Comparison of ENCODE assay signal across 8 cellular contexts in the genomic region with DNA sequence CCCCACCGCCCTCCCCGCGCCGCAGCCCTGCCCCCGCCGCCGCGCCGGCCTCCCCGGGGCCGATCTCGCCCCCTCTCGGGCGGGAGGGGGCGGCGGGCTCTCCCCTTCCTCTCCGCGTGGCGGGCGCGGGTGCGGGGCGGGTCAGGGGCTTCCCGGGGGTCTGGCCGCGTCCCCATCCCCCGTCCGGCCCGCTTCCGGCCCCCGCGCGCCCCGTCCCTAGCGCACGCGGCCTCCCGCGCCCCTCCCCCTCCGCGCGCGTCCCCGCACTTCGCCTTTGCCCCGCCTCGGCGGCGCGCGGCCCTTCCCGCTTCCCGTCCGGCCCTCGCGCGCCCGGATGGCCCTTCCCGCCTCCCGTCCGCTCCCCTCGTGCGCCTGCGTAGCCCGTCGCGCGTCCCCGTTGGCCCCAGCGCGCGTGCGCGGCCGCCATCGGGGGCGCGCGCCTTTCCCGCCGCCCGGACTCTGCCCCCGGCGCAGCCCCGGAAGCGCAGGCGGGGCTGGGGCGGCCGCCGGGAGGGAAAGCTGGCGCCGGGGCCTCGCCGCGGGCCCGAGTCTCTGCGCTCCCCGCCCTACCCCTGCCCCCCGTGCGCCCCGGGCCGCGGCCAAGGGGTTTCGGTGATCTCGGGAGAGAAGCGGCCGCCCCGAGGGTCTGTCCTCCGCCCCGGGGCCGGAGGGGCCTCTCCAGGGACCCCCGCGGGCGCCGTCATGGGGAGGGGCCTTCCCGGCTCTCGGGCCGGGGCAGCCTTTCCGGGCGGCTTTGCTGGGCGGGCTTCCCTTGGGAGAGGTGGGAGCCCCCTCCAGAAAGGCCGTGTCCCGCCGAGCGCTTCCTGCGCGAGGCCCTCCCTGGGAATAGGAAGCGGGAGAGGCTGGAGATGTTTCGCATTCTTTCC. TPM values are rescaled to one million over a fixed set of nuclear protein-coding genes. Genes with fewer than 3 reads are reported as not detected.
DNase-seq lines count a peak whose midpoint lies in the region; ATAC-seq, FAIRE-seq and TF ChIP-seq lines count a peak whose summit lies in the region.

No MANE protein-coding gene starts in this region.

- TF ChIP-seq POLR2A in HepG2 (IDR thresholded peaks at IDR 0.05; ENCODE audit: insufficient read depth in 1 of 2, low read depth in 2 of 2, low read length in 2 of 2), result 0 out of 4 replicates have a peak, but pooled peaks of 1 of the 2 experiments have one; percentile 21

- no peaks in the 10 kb centered on the region for H3K27me3 Mint-ChIP-seq in activated CD4-positive, alpha-beta T cell treated with anti-CD3 and anti-CD28 coated beads, Interleukin-2, amount 10 ng/mL, durations not matched to agents 7 days and 5 days

- H3K4me3 Mint-ChIP-seq in activated CD4-positive, alpha-beta T cell treated with anti-CD3 and anti-CD28 coated beads, Interleukin-2, amount 10 ng/mL, durations not matched to agents 7 days and 5 days, result peak overlapping the region; percentile 90

- peaks cover 13 to 27% of the 10 kb centered on the region in 2 experiments; a peak in 4 of 5 replicates for H3K36me3 ChIP-seq in HepG2 (replicated peaks in 1 of 2; ENCODE audit: control insufficient read depth in 1 of 2, insufficient read depth in 2 of 2, low read length in 2 of 2)

- peak overlapping the region; percentile 99 for H3K9ac ChIP-seq in HepG2 (ENCODE audit: insufficient read depth, low read depth, low read length)

- no peak overlapping the region for H2AFZ ChIP-seq in HepG2 (ENCODE audit: low read length)

- WGBS in HepG2 (ENCODE audit: low lambda C conversion rate), result 3% methylated on average over 26 of the region's 129 CpGs

- peaks cover 30% of the 10 kb centered on the region for H3K36me3 Mint-ChIP-seq in activated CD4-positive, alpha-beta T cell treated with anti-CD3 and anti-CD28 coated beads, Interleukin-2, amount 10 ng/mL, durations not matched to agents 7 days and 5 days (ENCODE audit: low read depth)

- H3K9me3 ChIP-seq in HepG2 (ENCODE audit: low read length), result no peaks in the 10 kb centered on the region

- POLR2A ChIA-PET in activated CD4-positive, alpha-beta T cell treated with anti-CD3 and anti-CD28 coated beads, Interleukin-2, amount 10 ng/mL, durations not matched to agents 7 days and 5 days (lab: Charles Lee), result no interaction called here
- POLR2A ChIA-PET in HepG2 (lab: Yijun Ruan, JAX), result interaction anchor here (0.7 to 2.6 kb wide), 12 partner anchors 9 to 228 kb away, joined by 3 to 16 read pairs (median 6); a partner anchor contains a TSS

- DNase-seq in AG08396 (ENCODE audit: low spot score), result peak; percentile 99
- DNase-seq in NCI-H446 treated with DMSO at 0.1 percent for 48 hours (lab: John Stamatoyannopoulos, UW), result peak; percentile 77
- peak; percentile 89 for DNase-seq in activated CD4-positive, alpha-beta T cell treated with anti-CD3 and anti-CD28 coated beads, Interleukin-2, amount 10 ng/mL, durations not matched to agents 7 days and 5 days
- DNase-seq in dedifferentiated amniotic fluid mesenchymal stem cell (ENCODE audit: extremely low spot score), result peak; percentile 78
- DNase-seq in HepG2 (ENCODE audit: low spot score), result peak; percentile 78
- peak; percentile 76 for DNase-seq in stimulated activated CD4-positive, alpha-beta T cell treated with anti-CD3 and anti-CD28 coated beads, Interleukin-2, amount 100 ng/mL, for 4 hours (ENCODE audit: low read depth)

- intact Hi-C loops in HepG2 (cut with micrococcal nuclease; ENCODE audit: unreplicated experiment), result loop anchor here (2.0 kb wide), 1 partner anchor 27 kb away; no protein-coding TSS in a partner anchor

- no peaks in the 10 kb centered on the region for H3K9me3 Mint-ChIP-seq in activated CD4-positive, alpha-beta T cell treated with anti-CD3 and anti-CD28 coated beads, Interleukin-2, amount 10 ng/mL, durations not matched to agents 7 days and 5 days

- H3K4me3 ChIP-seq in HepG2 (replicated peaks in 1 of 3; ENCODE audit: insufficient read depth in 1 of 3, low read depth in 2 of 3, low read length in 3 of 3), result peak overlapping the region; percentile 85 to 96 (median 96)

- no peak for TF ChIP-seq CTCF in HepG2 (CRISPR knock-in tag; IDR thresholded peaks at IDR 0.05)

- H3K79me2 ChIP-seq in HepG2 (ENCODE audit: insufficient read depth, low read length), result peaks cover 49% of the 10 kb centered on the region

- no TSS peak for BruUV-seq in HepG2 (replicated peaks; lab: Mats Ljungman, UMichigan)

- no peak for FAIRE-seq in HepG2 (lab: Jason Lieb, UNC)

- H3K27ac ChIP-seq in HepG2 (ENCODE audit: extremely low read length, insufficient read depth, low read length), result peak overlapping the region; percentile 97

- peaks cover 37% of the 10 kb centered on the region for H3K4me1 Mint-ChIP-seq in activated CD4-positive, alpha-beta T cell treated with anti-CD3 and anti-CD28 coated beads, Interleukin-2, amount 10 ng/mL, durations not matched to agents 7 days and 5 days

- in situ Hi-C loops in HepG2 (cut with HindIII; ENCODE audit: extremely low pct_ligation_motif_present, low pct_unique_long_range_greater_than_20kb), result no loop called here

- H3K4me2 ChIP-seq in HepG2 (ENCODE audit: low read depth, low read length), result peak overlapping the region; percentile 89

- H4K20me1 ChIP-seq in HepG2 (ENCODE audit: insufficient read depth, low read length), result peaks cover 47% of the 10 kb centered on the region

- no peaks in the 10 kb centered on the region; a peak in 1 of 5 replicates for H3K27me3 ChIP-seq in HepG2 (ENCODE audit: control insufficient read depth in 1 of 2, insufficient read depth in 2 of 2, low read length in 2 of 2)

- peaks cover 68% of the 10 kb centered on the region for H3K4me1 ChIP-seq in HepG2 (ENCODE audit: insufficient read depth, low read length)

- CTCF ChIA-PET in activated CD4-positive, alpha-beta T cell treated with anti-CD3 and anti-CD28 coated beads, Interleukin-2, amount 10 ng/mL, durations not matched to agents 7 days and 5 days (lab: Charles Lee), result interaction anchor here (0.6 to 1.1 kb wide), 3 partner anchors 156 to 447 kb away, joined by 3 read pairs; no protein-coding TSS in a partner anchor
- CTCF ChIA-PET in HepG2 (lab: Yijun Ruan, JAX; ENCODE audit: low intra/inter-chr PET ratio, low total read pairs), result no interaction called here

- ATAC-seq in GM19023 (IDR thresholded peaks at IDR 0.05; ENCODE audit: unreplicated experiment) (peak; percentile 40), HG03280 (IDR thresholded peaks at IDR 0.05; ENCODE audit: unreplicated experiment) (peak; percentile 50), HepG2 (peak; percentile 10; the same call in 2 of the 3 replicates)

- peak overlapping the region; percentile 87 for H3K27ac Mint-ChIP-seq in activated CD4-positive, alpha-beta T cell treated with anti-CD3 and anti-CD28 coated beads, Interleukin-2, amount 10 ng/mL, durations not matched to agents 7 days and 5 days

- peak; percentile 56; the same call in 1 of the 2 replicates for TF ChIP-seq RAD21 in HepG2 (CRISPR knock-in tag; IDR thresholded peaks at IDR 0.05)

- TF ChIP-seq EP300 in HepG2 (IDR thresholded peaks at IDR 0.05; ENCODE audit: low read depth in 2 of 2, low read length in 2 of 2), result no peak; a peak in 1 of 4 replicates
- TF ChIP-seq EP300 in HepG2 (CRISPR knock-in tag; IDR thresholded peaks at IDR 0.05; ENCODE audit: borderline replicate concordance), result no peak

RNA-seq across cellular contexts. Expression of a gene that starts 0.5 kb away (rescaled TPM):
- 100 to 1,000 TPM; 487 to 536 TPM for total RNA-seq in activated CD4-positive, alpha-beta T cell treated with anti-CD3 and anti-CD28 coated beads, Interleukin-2, amount 10 ng/mL, durations not matched to agents 7 days and 5 days
- total RNA-seq in HepG2 (2016; rRNA removed; fragmentation: Illumina TruSeq; extraction: Trizol), result 188 and 195 TPM in 2 replicates
- total RNA-seq in HepG2 (2016; cell fraction: cytosol; rRNA removed; fragmentation: Illumina TruSeq; extraction: Trizol; ENCODE audit: low read depth), result 49.8 and 51.1 TPM in 2 replicates
- total RNA-seq in HepG2 (2016; cell fraction: insoluble cytoplasmic fraction; rRNA removed; fragmentation: Illumina TruSeq; extraction: Trizol), result 161 and 198 TPM in 2 replicates
- total RNA-seq in HepG2 (2016; cell fraction: membrane; rRNA removed; fragmentation: Illumina TruSeq; extraction: Trizol), result 106 and 109 TPM in 2 replicates
- 117 and 125 TPM in 2 replicates for total RNA-seq in HepG2 (2016; cell fraction: nucleus; rRNA removed; fragmentation: Illumina TruSeq; extraction: Trizol)
- 288 and 314 TPM in 2 replicates for polyA plus RNA-seq in HepG2 (2011; rRNA removed)
- polyA plus RNA-seq in HepG2 (2011; cell fraction: cytosol; rRNA removed), result 80.5 and 107 TPM in 2 replicates
- polyA plus RNA-seq in HepG2 (2011; cell fraction: nucleus; rRNA removed), result 339 and 475 TPM in 2 replicates
- polyA plus RNA-seq in HepG2 (2012), result 291 and 347 TPM in 2 replicates
- polyA plus RNA-seq in HepG2 (2016; cell fraction: cytosol; fragmentation: Illumina TruSeq; extraction: Trizol; ENCODE audit: low read depth), result 51.1 and 55.1 TPM in 2 replicates
- 208 and 235 TPM in 2 replicates for polyA plus RNA-seq in HepG2 (2016; cell fraction: insoluble cytoplasmic fraction; fragmentation: Illumina TruSeq; extraction: Trizol; ENCODE audit: low read depth)
- polyA plus RNA-seq in HepG2 (2016; cell fraction: membrane; fragmentation: Illumina TruSeq; extraction: Trizol; ENCODE audit: low read depth), result 112 TPM in 2 replicates
- 264 and 280 TPM in 2 replicates for polyA plus RNA-seq in HepG2 (2016; cell fraction: nucleus; fragmentation: Illumina TruSeq; extraction: Trizol; ENCODE audit: insufficient read depth, low read depth)
- polyA minus RNA-seq in HepG2 (2011; rRNA and poly(A)+ RNA removed; ENCODE audit: low replicate concordance), result 302 and 434 TPM in 2 replicates
- polyA minus RNA-seq in HepG2 (2011; cell fraction: cytosol; rRNA and poly(A)+ RNA removed), result 155 and 182 TPM in 2 replicates
- polyA minus RNA-seq in HepG2 (2011; cell fraction: nucleus; rRNA and poly(A)+ RNA removed), result 142 and 164 TPM in 2 replicates

RNA-seq across cellular contexts. Expression of a gene that starts 24.0 kb away (rescaled TPM):
- total RNA-seq in activated CD4-positive, alpha-beta T cell treated with anti-CD3 and anti-CD28 coated beads, Interleukin-2, amount 10 ng/mL, durations not matched to agents 7 days and 5 days, result not detected
- 0.07 TPM in 1 of 2 replicates, not detected in the other for total RNA-seq in HepG2 (2016; rRNA removed; fragmentation: Illumina TruSeq; extraction: Trizol)
- total RNA-seq in HepG2 (2016; cell fraction: cytosol; rRNA removed; fragmentation: Illumina TruSeq; extraction: Trizol; ENCODE audit: low read depth), result not detected in 2 replicates
- total RNA-seq in HepG2 (2016; cell fraction: insoluble cytoplasmic fraction; rRNA removed; fragmentation: Illumina TruSeq; extraction: Trizol), result 0.09 TPM in 1 of 2 replicates, not detected in the other
- not detected in 2 replicates for total RNA-seq in HepG2 (2016; cell fraction: membrane; rRNA removed; fragmentation: Illumina TruSeq; extraction: Trizol)
- not detected in 2 replicates for total RNA-seq in HepG2 (2016; cell fraction: nucleus; rRNA removed; fragmentation: Illumina TruSeq; extraction: Trizol)
- polyA plus RNA-seq in HepG2 (2011; rRNA removed), result 0.16 and 0.17 TPM in 2 replicates
- polyA plus RNA-seq in HepG2 (2011; cell fraction: cytosol; rRNA removed), result 0.14 and 0.19 TPM in 2 replicates
- polyA plus RNA-seq in HepG2 (2011; cell fraction: nucleus; rRNA removed), result 0.19 and 0.34 TPM in 2 replicates
- polyA plus RNA-seq in HepG2 (2012), result 0.27 TPM in 1 of 2 replicates, not detected in the other
- not detected in 2 replicates for polyA plus RNA-seq in HepG2 (2016; cell fraction: cytosol; fragmentation: Illumina TruSeq; extraction: Trizol; ENCODE audit: low read depth)
- not detected in 2 replicates for polyA plus RNA-seq in HepG2 (2016; cell fraction: insoluble cytoplasmic fraction; fragmentation: Illumina TruSeq; extraction: Trizol; ENCODE audit: low read depth)
- polyA plus RNA-seq in HepG2 (2016; cell fraction: membrane; fragmentation: Illumina TruSeq; extraction: Trizol; ENCODE audit: low read depth), result not detected in 2 replicates
- polyA plus RNA-seq in HepG2 (2016; cell fraction: nucleus; fragmentation: Illumina TruSeq; extraction: Trizol; ENCODE audit: insufficient read depth, low read depth), result not detected in 2 replicates
- 0.16 and 0.22 TPM in 2 replicates for polyA minus RNA-seq in HepG2 (2011; rRNA and poly(A)+ RNA removed; ENCODE audit: low replicate concordance)
- not detected in 2 replicates for polyA minus RNA-seq in HepG2 (2011; cell fraction: cytosol; rRNA and poly(A)+ RNA removed)
- polyA minus RNA-seq in HepG2 (2011; cell fraction: nucleus; rRNA and poly(A)+ RNA removed), result not detected in 2 replicates

RNA-seq across cellular contexts. Expression of a gene that starts 29.9 kb away (rescaled TPM):
- not detected for total RNA-seq in activated CD4-positive, alpha-beta T cell treated with anti-CD3 and anti-CD28 coated beads, Interleukin-2, amount 10 ng/mL, durations not matched to agents 7 days and 5 days
- total RNA-seq in HepG2 (2016; rRNA removed; fragmentation: Illumina TruSeq; extraction: Trizol), result not detected in 2 replicates
- total RNA-seq in HepG2 (2016; cell fraction: cytosol; rRNA removed; fragmentation: Illumina TruSeq; extraction: Trizol; ENCODE audit: low read depth), result not detected in 2 replicates
- total RNA-seq in HepG2 (2016; cell fraction: insoluble cytoplasmic fraction; rRNA removed; fragmentation: Illumina TruSeq; extraction: Trizol), result not detected in 2 replicates
- not detected in 2 replicates for total RNA-seq in HepG2 (2016; cell fraction: membrane; rRNA removed; fragmentation: Illumina TruSeq; extraction: Trizol)
- not detected in 2 replicates for total RNA-seq in HepG2 (2016; cell fraction: nucleus; rRNA removed; fragmentation: Illumina TruSeq; extraction: Trizol)
- polyA plus RNA-seq in HepG2 (2011; rRNA removed), result 0.08 TPM in 1 of 2 replicates, not detected in the other
- polyA plus RNA-seq in HepG2 (2011; cell fraction: cytosol; rRNA removed), result not detected in 2 replicates
- not detected in 2 replicates for polyA plus RNA-seq in HepG2 (2011; cell fraction: nucleus; rRNA removed)
- not detected in 2 replicates for polyA plus RNA-seq in HepG2 (2012)
- not detected in 2 replicates for polyA plus RNA-seq in HepG2 (2016; cell fraction: cytosol; fragmentation: Illumina TruSeq; extraction: Trizol; ENCODE audit: low read depth)
- not detected in 2 replicates for polyA plus RNA-seq in HepG2 (2016; cell fraction: insoluble cytoplasmic fraction; fragmentation: Illumina TruSeq; extraction: Trizol; ENCODE audit: low read depth)
- polyA plus RNA-seq in HepG2 (2016; cell fraction: membrane; fragmentation: Illumina TruSeq; extraction: Trizol; ENCODE audit: low read depth), result not detected in 2 replicates
- polyA plus RNA-seq in HepG2 (2016; cell fraction: nucleus; fragmentation: Illumina TruSeq; extraction: Trizol; ENCODE audit: insufficient read depth, low read depth), result not detected in 2 replicates
- polyA minus RNA-seq in HepG2 (2011; rRNA and poly(A)+ RNA removed; ENCODE audit: low replicate concordance), result not detected in 2 replicates
- not detected in 2 replicates for polyA minus RNA-seq in HepG2 (2011; cell fraction: cytosol; rRNA and poly(A)+ RNA removed)
- not detected in 2 replicates for polyA minus RNA-seq in HepG2 (2011; cell fraction: nucleus; rRNA and poly(A)+ RNA removed)

RNA-seq across cellular contexts. Expression of a gene that starts 43.0 kb away (rescaled TPM):
- not detected for total RNA-seq in activated CD4-positive, alpha-beta T cell treated with anti-CD3 and anti-CD28 coated beads, Interleukin-2, amount 10 ng/mL, durations not matched to agents 7 days and 5 days
- not detected in 2 replicates for total RNA-seq in HepG2 (2016; rRNA removed; fragmentation: Illumina TruSeq; extraction: Trizol)
- not detected in 2 replicates for total RNA-seq in HepG2 (2016; cell fraction: cytosol; rRNA removed; fragmentation: Illumina TruSeq; extraction: Trizol; ENCODE audit: low read depth)
- total RNA-seq in HepG2 (2016; cell fraction: insoluble cytoplasmic fraction; rRNA removed; fragmentation: Illumina TruSeq; extraction: Trizol), result not detected in 2 replicates
- total RNA-seq in HepG2 (2016; cell fraction: membrane; rRNA removed; fragmentation: Illumina TruSeq; extraction: Trizol), result not detected in 2 replicates
- not detected in 2 replicates for total RNA-seq in HepG2 (2016; cell fraction: nucleus; rRNA removed; fragmentation: Illumina TruSeq; extraction: Trizol)
- polyA plus RNA-seq in HepG2 (2011; rRNA removed), result 0.10 TPM in 1 of 2 replicates, not detected in the other
- polyA plus RNA-seq in HepG2 (2011; cell fraction: cytosol; rRNA removed), result 0.17 TPM in 1 of 2 replicates, not detected in the other
- 0.14 and 0.16 TPM in 2 replicates for polyA plus RNA-seq in HepG2 (2011; cell fraction: nucleus; rRNA removed)
- not detected in 2 replicates for polyA plus RNA-seq in HepG2 (2012)
- not detected in 2 replicates for polyA plus RNA-seq in HepG2 (2016; cell fraction: cytosol; fragmentation: Illumina TruSeq; extraction: Trizol; ENCODE audit: low read depth)
- polyA plus RNA-seq in HepG2 (2016; cell fraction: insoluble cytoplasmic fraction; fragmentation: Illumina TruSeq; extraction: Trizol; ENCODE audit: low read depth), result not detected in 2 replicates
- not detected in 2 replicates for polyA plus RNA-seq in HepG2 (2016; cell fraction: membrane; fragmentation: Illumina TruSeq; extraction: Trizol; ENCODE audit: low read depth)
- not detected in 2 replicates for polyA plus RNA-seq in HepG2 (2016; cell fraction: nucleus; fragmentation: Illumina TruSeq; extraction: Trizol; ENCODE audit: insufficient read depth, low read depth)
- polyA minus RNA-seq in HepG2 (2011; rRNA and poly(A)+ RNA removed; ENCODE audit: low replicate concordance), result 0.14 TPM in 1 of 2 replicates, not detected in the other
- not detected in 2 replicates for polyA minus RNA-seq in HepG2 (2011; cell fraction: cytosol; rRNA and poly(A)+ RNA removed)
- not detected in 2 replicates for polyA minus RNA-seq in HepG2 (2011; cell fraction: nucleus; rRNA and poly(A)+ RNA removed)

RNA-seq across cellular contexts. Expression of a gene that starts 46.9 kb away (rescaled TPM):
- not detected for total RNA-seq in activated CD4-positive, alpha-beta T cell treated with anti-CD3 and anti-CD28 coated beads, Interleukin-2, amount 10 ng/mL, durations not matched to agents 7 days and 5 days
- 1.1 and 1.3 TPM in 2 replicates for total RNA-seq in HepG2 (2016; rRNA removed; fragmentation: Illumina TruSeq; extraction: Trizol)
- total RNA-seq in HepG2 (2016; cell fraction: cytosol; rRNA removed; fragmentation: Illumina TruSeq; extraction: Trizol; ENCODE audit: low read depth), result 0.30 and 0.35 TPM in 2 replicates
- total RNA-seq in HepG2 (2016; cell fraction: insoluble cytoplasmic fraction; rRNA removed; fragmentation: Illumina TruSeq; extraction: Trizol), result 0.77 and 1.3 TPM in 2 replicates
- total RNA-seq in HepG2 (2016; cell fraction: membrane; rRNA removed; fragmentation: Illumina TruSeq; extraction: Trizol), result 0.77 and 0.96 TPM in 2 replicates
- total RNA-seq in HepG2 (2016; cell fraction: nucleus; rRNA removed; fragmentation: Illumina TruSeq; extraction: Trizol), result 0.78 and 0.99 TPM in 2 replicates
- 0.67 and 0.71 TPM in 2 replicates for polyA plus RNA-seq in HepG2 (2011; rRNA removed)
- polyA plus RNA-seq in HepG2 (2011; cell fraction: cytosol; rRNA removed), result 0.53 and 0.71 TPM in 2 replicates
- 0.81 and 0.85 TPM in 2 replicates for polyA plus RNA-seq in HepG2 (2011; cell fraction: nucleus; rRNA removed)
- 2.1 and 3.1 TPM in 2 replicates for polyA plus RNA-seq in HepG2 (2012)
- 0.23 and 0.32 TPM in 2 replicates for polyA plus RNA-seq in HepG2 (2016; cell fraction: cytosol; fragmentation: Illumina TruSeq; extraction: Trizol; ENCODE audit: low read depth)
- polyA plus RNA-seq in HepG2 (2016; cell fraction: insoluble cytoplasmic fraction; fragmentation: Illumina TruSeq; extraction: Trizol; ENCODE audit: low read depth), result 1.2 and 1.5 TPM in 2 replicates
- 0.40 and 0.79 TPM in 2 replicates for polyA plus RNA-seq in HepG2 (2016; cell fraction: membrane; fragmentation: Illumina TruSeq; extraction: Trizol; ENCODE audit: low read depth)
- polyA plus RNA-seq in HepG2 (2016; cell fraction: nucleus; fragmentation: Illumina TruSeq; extraction: Trizol; ENCODE audit: insufficient read depth, low read depth), result 1.2 and 1.6 TPM in 2 replicates
- polyA minus RNA-seq in HepG2 (2011; rRNA and poly(A)+ RNA removed; ENCODE audit: low replicate concordance), result 1.2 and 37.0 TPM in 2 replicates
- 0.62 and 0.99 TPM in 2 replicates for polyA minus RNA-seq in HepG2 (2011; cell fraction: cytosol; rRNA and poly(A)+ RNA removed)
- polyA minus RNA-seq in HepG2 (2011; cell fraction: nucleus; rRNA and poly(A)+ RNA removed), result 0.37 and 0.39 TPM in 2 replicates

Comparison
In these comparisons a context has a peak if more than half of its experiments do, and no peak if none do; other contexts are left out.
1. Peak in every context shown above with its lines: DNase-seq, ATAC-seq, H3K4me3 ChIP-seq and H3K27ac ChIP-seq.